10 cellular contexts compared by ENCODE assay signal in genomic region chr19:33472696-33473624, GRCh38.
DNase-seq lines count a peak whose midpoint lies in the region; ATAC-seq and TF ChIP-seq lines count a peak whose summit lies in the region.
"Had no signal": no experiment of that assay in that cellular context is flagged by ENCODE, and none has a peak within 500 bp of the region (broad histone marks: within the 10 kb centered on the region; RNA-seq: fewer than 3 reads in every experiment).

No MANE protein-coding gene starts in this region.

- DNase-seq in HCEC 1CT (peak; percentile 79), fibroblast of the conjunctiva (ENCODE audit: low read depth) (peak; percentile 8), skeletal muscle cell (ENCODE audit: low read depth) (peak; percentile 86), KG1 (lab: John Stamatoyannopoulos, UW) (no peak), pons (ENCODE audit: low spot score) (no peak)
- DNase-seq: activated B cell treated with CpG ODN at 0.5 μM for 24 hours; NCI-H510A treated with DMSO at 0.1 percent for 48 hours; stimulated activated naive CD4-positive, alpha-beta T cell treated with Interleukin-2 at 50 U/mL for 16 hours had no signal

- peak; percentile 89 for ATAC-seq in SK-N-SH treated with all-trans-retinoic acid at 6 μM for 48 hours
- no peak for ATAC-seq in HG02840 (IDR thresholded peaks at IDR 0.05; ENCODE audit: low FRiP score, unreplicated experiment)

- no peak overlapping the region for H3K4me3 ChIP-seq in skeletal muscle cell (ENCODE audit: low read depth, low read length)

TF ChIP-seq in SK-N-SH treated with all-trans-retinoic acid at 6 μM for 48 hours, 23 proteins besides CTCF, POLR2A, EP300 and RAD21:
- no peak for TF ChIP-seq TCF4 (CRISPR knock-in tag; IDR thresholded peaks at IDR 0.05; ENCODE audit: borderline replicate concordance)
- TF ChIP-seq ZC3H10 (CRISPR knock-in tag; IDR thresholded peaks at IDR 0.05) = 0 out of 2 replicates have a peak, but pooled peaks have one; percentile 13
- 0 out of 2 replicates have a peak, but pooled peaks have one; percentile 8 for TF ChIP-seq CSDC2 (CRISPR knock-in tag; IDR thresholded peaks at IDR 0.05)
- no peak for TF ChIP-seq POU6F1 (CRISPR knock-in tag; IDR thresholded peaks at IDR 0.05; ENCODE audit: borderline replicate concordance, low read depth)
- TF ChIP-seq ZNF565 (CRISPR knock-in tag; conservative IDR thresholded peaks at IDR 0.05; ENCODE audit: low read depth) = no peak
- no peak for TF ChIP-seq GLIS3 (CRISPR knock-in tag; IDR thresholded peaks at IDR 0.05)
- TF ChIP-seq CREB5 (CRISPR knock-in tag; IDR thresholded peaks at IDR 0.05; ENCODE audit: low read depth) = peak; percentile 81; the same call in 1 of the 2 replicates
- TF ChIP-seq RARB (CRISPR knock-in tag; IDR thresholded peaks at IDR 0.05) = no peak
- no peak for TF ChIP-seq ZNF8 (CRISPR knock-in tag; IDR thresholded peaks at IDR 0.05)
- peak; percentile 67; the same call in 1 of the 2 replicates for TF ChIP-seq SNAI2 (CRISPR knock-in tag; IDR thresholded peaks at IDR 0.05)
- no peak; the same call in 1 of the 2 replicates for TF ChIP-seq ISL1 (CRISPR knock-in tag; IDR thresholded peaks at IDR 0.05)
- peak; percentile 34; the same call in 1 of the 2 replicates for TF ChIP-seq TOX (CRISPR knock-in tag; IDR thresholded peaks at IDR 0.05; ENCODE audit: borderline replicate concordance)

Comparison
In these comparisons a context has a peak if more than half of its experiments do, and no peak if none do; other contexts are left out.
1. DNase-seq: peak in HCEC 1CT (single experiment), fibroblast of the conjunctiva (single experiment) and skeletal muscle cell (single experiment); none in KG1 (single experiment) and pons (single experiment).